Comparison of ENCODE assay signal across 17 cellular contexts in the genomic region with DNA sequence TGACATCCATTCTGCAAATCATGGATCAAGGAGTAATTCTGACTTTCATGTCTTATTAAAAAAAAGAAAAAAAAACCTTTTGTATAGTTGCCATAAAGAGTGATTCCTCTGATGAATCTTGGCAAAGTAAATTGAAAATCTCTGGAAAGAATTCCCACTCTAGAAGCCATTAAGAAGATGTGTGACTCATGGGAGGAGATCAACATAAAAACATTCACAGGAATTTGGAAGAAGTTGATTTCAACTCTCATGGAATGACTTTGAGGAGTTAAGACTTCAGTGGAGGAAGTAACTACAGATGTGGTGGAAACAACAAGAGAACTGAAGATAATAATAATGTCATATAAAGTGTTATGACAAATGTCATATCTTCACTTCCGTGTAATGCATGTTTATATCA.
DNase-seq lines count a peak whose midpoint lies in the region; ATAC-seq and TF ChIP-seq lines count a peak whose summit lies in the region.
"Had no signal": no experiment of that assay in that cellular context is flagged by ENCODE, and none has a peak within 500 bp of the region (broad histone marks: within the 10 kb centered on the region; RNA-seq: fewer than 3 reads in every experiment).

No MANE protein-coding gene starts in this region.

- H3K27ac ChIP-seq in IMR-90 (ENCODE audit: insufficient read depth, low read length) (no peak overlapping the region), mesendoderm (ENCODE audit: low read depth, low read length) (no peak overlapping the region)

- CTCF ChIA-PET in IMR-90 (lab: Yijun Ruan, JAX): no interaction called here

- H2AFZ ChIP-seq in IMR-90 (replicated peaks; ENCODE audit: low read length, poor library complexity): no peak overlapping the region

- H3K27ac Mint-ChIP-seq in mesothelial cell of epicardium: no peak overlapping the region
- H3K27ac Mint-ChIP-seq: CD4-positive, CD25-positive, alpha-beta regulatory T cell had no signal

- TF ChIP-seq POLR2A in IMR-90 (IDR thresholded peaks at IDR 0.05; ENCODE audit: low read depth, low read length): no peak

- no peaks in the 10 kb centered on the region for H3K79me1 ChIP-seq in IMR-90 (ENCODE audit: low read depth in 1 of 2, low read length in 2 of 2)
- H3K79me1 ChIP-seq in mesendoderm (ENCODE audit: low read length): no peaks in the 10 kb centered on the region

- H4K8ac ChIP-seq in IMR-90 (ENCODE audit: low read depth in 2 of 2, low read length in 2 of 2): no peak overlapping the region
- no peak overlapping the region for H4K8ac ChIP-seq in mesendoderm (ENCODE audit: low read depth, low read length)

- ATAC-seq in IMR-90 (ENCODE audit: low read depth) (no peak), HG02588 (IDR thresholded peaks at IDR 0.05; ENCODE audit: unreplicated experiment) (no peak), GM19395 (IDR thresholded peaks at IDR 0.05; ENCODE audit: unreplicated experiment) (no peak)

- no peaks in the 10 kb centered on the region for H3K36me3 Mint-ChIP-seq in mesothelial cell of epicardium
- H3K36me3 Mint-ChIP-seq: CD4-positive, CD25-positive, alpha-beta regulatory T cell had no signal

- DNase-seq in EL (peak; percentile 23), IMR-90 (peak; percentile 6), astrocyte of the spinal cord (ENCODE audit: low read depth, low spot score) (peak; percentile 36), mesendoderm (peak; percentile 10), mesothelial cell of epicardium (ENCODE audit: low spot score in 2 of 2, unreplicated experiment in 2 of 2) (no peak)
- no peak for DNase-seq in activated CD8-positive, alpha-beta memory T cell treated with anti-CD3 and anti-CD28 coated beads, Interleukin-2, amount 50 U/mL, for 4 hours
- DNase-seq: CD4-positive, CD25-positive, alpha-beta regulatory T cell; GOT3; MV-4-11; NCI-H1417; NCI-H1930; NCI-H446; NCI-H69; OCI-M1; RPMI8226 had no signal

- H2BK15ac ChIP-seq in IMR-90 (ENCODE audit: low read depth, low read length): no peak overlapping the region
- no peak overlapping the region for H2BK15ac ChIP-seq in mesendoderm (replicated peaks; ENCODE audit: low read depth)

- intact Hi-C loops in IMR-90 (cut with micrococcal nuclease): no loop called here

- no CpG with 5 or more reads among the region's 1 CpG for WGBS in IMR-90 (ENCODE audit: extremely low coverage in 2 of 2, insufficient read length in 1 of 2), 2 experiments
- WGBS in mesendoderm (ENCODE audit: extremely low coverage, insufficient coverage, low lambda C conversion rate): no CpG with 5 or more reads among the region's 1 CpG

- H2BK20ac ChIP-seq in IMR-90 (ENCODE audit: low read depth, low read length): no peak overlapping the region

- no TSS peak for BruUV-seq in IMR-90 (replicated peaks; lab: Mats Ljungman, UMichigan)

- no peak overlapping the region for H3K56ac ChIP-seq in IMR-90 (ENCODE audit: extremely low read depth, insufficient read depth, low read length)
- no peak overlapping the region for H3K56ac ChIP-seq in mesendoderm (ENCODE audit: low read length)

- no peak overlapping the region for H3K23ac ChIP-seq in IMR-90 (ENCODE audit: low read depth, low read length)
- no peak overlapping the region for H3K23ac ChIP-seq in mesendoderm (ENCODE audit: low read length)

- no peak overlapping the region for H3K9ac ChIP-seq in IMR-90 (ENCODE audit: low read depth, low read length)
- no peak overlapping the region for H3K9ac ChIP-seq in mesendoderm (ENCODE audit: low read length)

- H2BK120ac ChIP-seq in IMR-90 (ENCODE audit: low read depth, low read length) (no peak overlapping the region), mesendoderm (ENCODE audit: low read depth, low read length) (no peak overlapping the region)

- H3K9me1 ChIP-seq in IMR-90 (ENCODE audit: insufficient read depth, low read length): no peaks in the 10 kb centered on the region

- no peak overlapping the region for H3K18ac ChIP-seq in IMR-90 (ENCODE audit: low read depth, low read length)
- H3K18ac ChIP-seq in mesendoderm (ENCODE audit: low read length): no peak overlapping the region

- H3K27me3 ChIP-seq in IMR-90 (ENCODE audit: control insufficient read depth, insufficient read depth, low read length) (no peaks in the 10 kb centered on the region), mesendoderm (ENCODE audit: insufficient read depth, low read length, poor library complexity) (no peaks in the 10 kb centered on the region)

- H4K5ac ChIP-seq in IMR-90 (ENCODE audit: low read depth, low read length) (no peak overlapping the region), mesendoderm (ENCODE audit: low read length) (no peak overlapping the region)

- in situ Hi-C loops in IMR-90 (cut with MboI; ENCODE audit: low sequenced_read_pairs) (no loop called here), astrocyte of the spinal cord (cut with HindIII; ENCODE audit: low sequenced_read_pairs) (no loop called here)

- no peak overlapping the region for H2BK5ac ChIP-seq in IMR-90 (ENCODE audit: low read depth, low read length, poor library complexity, severe bottlenecking)
- no peak overlapping the region for H2BK5ac ChIP-seq in mesendoderm (ENCODE audit: low read length)

- dilution Hi-C loops in IMR-90 (cut with HindIII; ENCODE audit: low sequenced_read_pairs, unreplicated experiment): no loop called here

- peaks cover 36% of the 10 kb centered on the region for H3K9me3 Mint-ChIP-seq in mesothelial cell of epicardium

- no peak overlapping the region for H2AK5ac ChIP-seq in IMR-90 (ENCODE audit: low read depth, low read length)
- H2AK5ac ChIP-seq in mesendoderm (ENCODE audit: low read length): no peak overlapping the region

- no peaks in the 10 kb centered on the region for H4K20me1 ChIP-seq in IMR-90 (ENCODE audit: insufficient read depth, low read length)

- H3K4me2 ChIP-seq in IMR-90 (ENCODE audit: low read depth, low read length) (no peak overlapping the region), mesendoderm (ENCODE audit: low read length) (no peak overlapping the region)

- TF ChIP-seq CTCF in IMR-90 (conservative IDR thresholded peaks at IDR 0.05; ENCODE audit: low read depth, low read length): no peak
- TF ChIP-seq CTCF in astrocyte of the spinal cord (IDR thresholded peaks at IDR 0.05; ENCODE audit: low read depth, low read length): no peak
- TF ChIP-seq CTCF in mesothelial cell of epicardium (IDR thresholded peaks at IDR 0.05; ENCODE audit: unreplicated experiment): no peak

- H4K91ac ChIP-seq in IMR-90 (ENCODE audit: insufficient read depth, low read depth, low read length): no peak overlapping the region

- TF ChIP-seq RAD21 in IMR-90 (IDR thresholded peaks at IDR 0.05; ENCODE audit: low read length): no peak

- H3K4me1 Mint-ChIP-seq in mesothelial cell of epicardium: no peaks in the 10 kb centered on the region
- H3K4me1 Mint-ChIP-seq: CD4-positive, CD25-positive, alpha-beta regulatory T cell had no signal

- H3K4me3 ChIP-seq in IMR-90 (ENCODE audit: insufficient read depth, low read depth, low read length) (no peak overlapping the region), astrocyte of the spinal cord (ENCODE audit: low read depth, low read length) (no peak overlapping the region), mesendoderm (ENCODE audit: low read length) (no peak overlapping the region)

- H3K4ac ChIP-seq in IMR-90 (ENCODE audit: low read depth, low read length) (no peak overlapping the region), mesendoderm (ENCODE audit: low read depth, low read length) (no peak overlapping the region)

- POLR2A ChIA-PET in IMR-90 (lab: Charles Lee; ENCODE audit: unreplicated experiment): no interaction called here

- no peaks in the 10 kb centered on the region for H3K36me3 ChIP-seq in IMR-90 (ENCODE audit: control insufficient read depth, insufficient read depth, low read length)
- no peaks in the 10 kb centered on the region for H3K36me3 ChIP-seq in mesendoderm (ENCODE audit: control insufficient read depth, insufficient read depth, low read length)

- no peaks in the 10 kb centered on the region for H3K79me2 ChIP-seq in mesendoderm (ENCODE audit: control insufficient read depth, insufficient read depth, low read length)

- no peaks in the 10 kb centered on the region for H3K27me3 Mint-ChIP-seq in mesothelial cell of epicardium (ENCODE audit: low read depth)
- H3K27me3 Mint-ChIP-seq: CD4-positive, CD25-positive, alpha-beta regulatory T cell had no signal

- H3K4me1 ChIP-seq in IMR-90 (ENCODE audit: control insufficient read depth, insufficient read depth, low read length) (no peaks in the 10 kb centered on the region), mesendoderm (ENCODE audit: control insufficient read depth, low read depth, low read length) (no peaks in the 10 kb centered on the region)

- H3K9me3 ChIP-seq in IMR-90 (ENCODE audit: control insufficient read depth, insufficient read depth, low read length): no peaks in the 10 kb centered on the region

- no peak overlapping the region for H3K14ac ChIP-seq in IMR-90 (replicated peaks; ENCODE audit: low read depth, low read length)

- H3K4me3 Mint-ChIP-seq in mesothelial cell of epicardium: no peak overlapping the region
- H3K4me3 Mint-ChIP-seq: CD4-positive, CD25-positive, alpha-beta regulatory T cell had no signal

- H2AK9ac ChIP-seq in IMR-90 (replicated peaks; ENCODE audit: low read depth, low read length, poor library complexity): no peak overlapping the region

TF ChIP-seq in IMR-90, 13 proteins besides CTCF, POLR2A, EP300 and RAD21 (continues in another document):
- TF ChIP-seq MAZ (IDR thresholded peaks at IDR 0.05; ENCODE audit: borderline replicate concordance, low read depth, low read length) (no peak), BHLHE40 (IDR thresholded peaks at IDR 0.05; ENCODE audit: low read depth, low read length) (no peak), MXI1 (IDR thresholded peaks at IDR 0.05; ENCODE audit: borderline replicate concordance, low read depth, low read length) (no peak), CHD1 (IDR thresholded peaks at IDR 0.05; ENCODE audit: low read depth, low read length) (no peak), RFX5 (IDR thresholded peaks at IDR 0.05; ENCODE audit: low read depth, low read length) (no peak)
- TF ChIP-seq, protein P1, sequence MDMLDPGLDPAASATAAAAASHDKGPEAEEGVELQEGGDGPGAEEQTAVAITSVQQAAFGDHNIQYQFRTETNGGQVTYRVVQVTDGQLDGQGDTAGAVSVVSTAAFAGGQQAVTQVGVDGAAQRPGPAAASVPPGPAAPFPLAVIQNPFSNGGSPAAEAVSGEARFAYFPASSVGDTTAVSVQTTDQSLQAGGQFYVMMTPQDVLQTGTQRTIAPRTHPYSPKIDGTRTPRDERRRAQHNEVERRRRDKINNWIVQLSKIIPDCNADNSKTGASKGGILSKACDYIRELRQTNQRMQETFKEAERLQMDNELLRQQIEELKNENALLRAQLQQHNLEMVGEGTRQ (IDR thresholded peaks at IDR 0.05; ENCODE audit: low read depth, low read length): no peak

Comparison
In these comparisons a context has a peak if more than half of its experiments do, and no peak if none do; other contexts are left out.
1. DNase-seq: peak in EL (single experiment), IMR-90 (single experiment), astrocyte of the spinal cord (single experiment) and mesendoderm (single experiment); none in mesothelial cell of epicardium (0 of 2) and activated CD8-positive, alpha-beta memory T cell treated with anti-CD3 and anti-CD28 coated beads, Interleukin-2, amount 50 U/mL, for 4 hours (single experiment).